ENCODE assay signal across 1 cellular context in the genomic region with DNA sequence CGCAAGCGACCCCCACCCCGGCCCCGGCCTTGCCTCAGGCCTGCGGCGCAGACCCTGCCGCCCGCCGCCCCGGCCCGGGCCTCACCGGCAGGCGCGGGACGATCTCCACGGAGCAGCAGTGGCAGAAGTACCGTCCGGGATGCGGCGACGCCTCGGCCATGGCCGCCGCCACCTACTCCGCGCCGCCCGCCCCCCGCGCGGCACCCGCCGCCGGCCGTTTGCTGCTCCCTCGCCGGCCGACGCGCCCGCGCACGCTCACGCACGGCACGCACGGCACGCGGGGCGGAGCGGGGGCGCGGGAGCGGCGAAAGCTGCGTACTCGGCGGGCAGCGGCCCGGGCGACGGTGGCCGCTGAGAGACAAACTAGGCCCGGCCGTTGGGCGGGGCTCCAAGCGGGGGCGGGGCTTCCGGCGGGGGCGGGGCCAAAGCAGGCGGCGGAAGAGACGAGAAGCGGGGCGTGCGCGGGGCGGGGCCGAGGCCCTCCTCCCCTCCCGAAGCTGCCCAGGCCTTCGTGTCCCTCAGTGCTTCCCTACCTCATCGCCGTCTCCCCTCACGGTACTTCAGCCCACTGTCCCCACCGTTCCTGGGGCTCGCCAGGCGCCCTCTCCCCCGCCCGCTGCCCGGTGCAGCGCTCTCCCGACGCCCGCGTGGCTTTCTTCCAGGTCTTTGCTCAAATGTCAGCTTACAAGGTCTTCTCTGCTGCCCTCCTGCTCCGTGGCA.
TF ChIP-seq lines count a peak whose summit lies in the region.

A gene (minus strand): TSS at position 253 of the 720 bp plus-strand sequence. CDS start 93 bp downstream, at position 160.

TF ChIP-seq in WTC11, 78 proteins besides CTCF, POLR2A, EP300 and RAD21 (continued from another document):
- TF ChIP-seq, protein P1, sequence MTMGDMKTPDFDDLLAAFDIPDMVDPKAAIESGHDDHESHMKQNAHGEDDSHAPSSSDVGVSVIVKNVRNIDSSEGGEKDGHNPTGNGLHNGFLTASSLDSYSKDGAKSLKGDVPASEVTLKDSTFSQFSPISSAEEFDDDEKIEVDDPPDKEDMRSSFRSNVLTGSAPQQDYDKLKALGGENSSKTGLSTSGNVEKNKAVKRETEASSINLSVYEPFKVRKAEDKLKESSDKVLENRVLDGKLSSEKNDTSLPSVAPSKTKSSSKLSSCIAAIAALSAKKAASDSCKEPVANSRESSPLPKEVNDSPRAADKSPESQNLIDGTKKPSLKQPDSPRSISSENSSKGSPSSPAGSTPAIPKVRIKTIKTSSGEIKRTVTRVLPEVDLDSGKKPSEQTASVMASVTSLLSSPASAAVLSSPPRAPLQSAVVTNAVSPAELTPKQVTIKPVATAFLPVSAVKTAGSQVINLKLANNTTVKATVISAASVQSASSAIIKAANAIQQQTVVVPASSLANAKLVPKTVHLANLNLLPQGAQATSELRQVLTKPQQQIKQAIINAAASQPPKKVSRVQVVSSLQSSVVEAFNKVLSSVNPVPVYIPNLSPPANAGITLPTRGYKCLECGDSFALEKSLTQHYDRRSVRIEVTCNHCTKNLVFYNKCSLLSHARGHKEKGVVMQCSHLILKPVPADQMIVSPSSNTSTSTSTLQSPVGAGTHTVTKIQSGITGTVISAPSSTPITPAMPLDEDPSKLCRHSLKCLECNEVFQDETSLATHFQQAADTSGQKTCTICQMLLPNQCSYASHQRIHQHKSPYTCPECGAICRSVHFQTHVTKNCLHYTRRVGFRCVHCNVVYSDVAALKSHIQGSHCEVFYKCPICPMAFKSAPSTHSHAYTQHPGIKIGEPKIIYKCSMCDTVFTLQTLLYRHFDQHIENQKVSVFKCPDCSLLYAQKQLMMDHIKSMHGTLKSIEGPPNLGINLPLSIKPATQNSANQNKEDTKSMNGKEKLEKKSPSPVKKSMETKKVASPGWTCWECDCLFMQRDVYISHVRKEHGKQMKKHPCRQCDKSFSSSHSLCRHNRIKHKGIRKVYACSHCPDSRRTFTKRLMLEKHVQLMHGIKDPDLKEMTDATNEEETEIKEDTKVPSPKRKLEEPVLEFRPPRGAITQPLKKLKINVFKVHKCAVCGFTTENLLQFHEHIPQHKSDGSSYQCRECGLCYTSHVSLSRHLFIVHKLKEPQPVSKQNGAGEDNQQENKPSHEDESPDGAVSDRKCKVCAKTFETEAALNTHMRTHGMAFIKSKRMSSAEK (CRISPR knock-in tag; IDR thresholded peaks at IDR 0.05; ENCODE audit: borderline replicate concordance) = no peak
- TF ChIP-seq TEAD1 (CRISPR knock-in tag; IDR thresholded peaks at IDR 0.05) = peak; percentile 53; the same call in 1 of the 2 replicates
- TF ChIP-seq, protein P2, sequence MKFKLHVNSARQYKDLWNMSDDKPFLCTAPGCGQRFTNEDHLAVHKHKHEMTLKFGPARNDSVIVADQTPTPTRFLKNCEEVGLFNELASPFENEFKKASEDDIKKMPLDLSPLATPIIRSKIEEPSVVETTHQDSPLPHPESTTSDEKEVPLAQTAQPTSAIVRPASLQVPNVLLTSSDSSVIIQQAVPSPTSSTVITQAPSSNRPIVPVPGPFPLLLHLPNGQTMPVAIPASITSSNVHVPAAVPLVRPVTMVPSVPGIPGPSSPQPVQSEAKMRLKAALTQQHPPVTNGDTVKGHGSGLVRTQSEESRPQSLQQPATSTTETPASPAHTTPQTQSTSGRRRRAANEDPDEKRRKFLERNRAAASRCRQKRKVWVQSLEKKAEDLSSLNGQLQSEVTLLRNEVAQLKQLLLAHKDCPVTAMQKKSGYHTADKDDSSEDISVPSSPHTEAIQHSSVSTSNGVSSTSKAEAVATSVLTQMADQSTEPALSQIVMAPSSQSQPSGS (CRISPR knock-in tag; IDR thresholded peaks at IDR 0.05; ENCODE audit: borderline replicate concordance, low read depth) = no peak
- peak; percentile 33; the same call in 1 of the 2 replicates for TF ChIP-seq CREM (CRISPR knock-in tag; IDR thresholded peaks at IDR 0.05)
- no peak for TF ChIP-seq GRHL2 (CRISPR knock-in tag; IDR thresholded peaks at IDR 0.05; ENCODE audit: insufficient replicate concordance, severe bottlenecking)
- TF ChIP-seq, protein P3, sequence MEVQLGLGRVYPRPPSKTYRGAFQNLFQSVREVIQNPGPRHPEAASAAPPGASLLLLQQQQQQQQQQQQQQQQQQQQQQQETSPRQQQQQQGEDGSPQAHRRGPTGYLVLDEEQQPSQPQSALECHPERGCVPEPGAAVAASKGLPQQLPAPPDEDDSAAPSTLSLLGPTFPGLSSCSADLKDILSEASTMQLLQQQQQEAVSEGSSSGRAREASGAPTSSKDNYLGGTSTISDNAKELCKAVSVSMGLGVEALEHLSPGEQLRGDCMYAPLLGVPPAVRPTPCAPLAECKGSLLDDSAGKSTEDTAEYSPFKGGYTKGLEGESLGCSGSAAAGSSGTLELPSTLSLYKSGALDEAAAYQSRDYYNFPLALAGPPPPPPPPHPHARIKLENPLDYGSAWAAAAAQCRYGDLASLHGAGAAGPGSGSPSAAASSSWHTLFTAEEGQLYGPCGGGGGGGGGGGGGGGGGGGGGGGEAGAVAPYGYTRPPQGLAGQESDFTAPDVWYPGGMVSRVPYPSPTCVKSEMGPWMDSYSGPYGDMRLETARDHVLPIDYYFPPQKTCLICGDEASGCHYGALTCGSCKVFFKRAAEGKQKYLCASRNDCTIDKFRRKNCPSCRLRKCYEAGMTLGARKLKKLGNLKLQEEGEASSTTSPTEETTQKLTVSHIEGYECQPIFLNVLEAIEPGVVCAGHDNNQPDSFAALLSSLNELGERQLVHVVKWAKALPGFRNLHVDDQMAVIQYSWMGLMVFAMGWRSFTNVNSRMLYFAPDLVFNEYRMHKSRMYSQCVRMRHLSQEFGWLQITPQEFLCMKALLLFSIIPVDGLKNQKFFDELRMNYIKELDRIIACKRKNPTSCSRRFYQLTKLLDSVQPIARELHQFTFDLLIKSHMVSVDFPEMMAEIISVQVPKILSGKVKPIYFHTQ (CRISPR knock-in tag; IDR thresholded peaks at IDR 0.05) = no peak
- TF ChIP-seq, protein P4, sequence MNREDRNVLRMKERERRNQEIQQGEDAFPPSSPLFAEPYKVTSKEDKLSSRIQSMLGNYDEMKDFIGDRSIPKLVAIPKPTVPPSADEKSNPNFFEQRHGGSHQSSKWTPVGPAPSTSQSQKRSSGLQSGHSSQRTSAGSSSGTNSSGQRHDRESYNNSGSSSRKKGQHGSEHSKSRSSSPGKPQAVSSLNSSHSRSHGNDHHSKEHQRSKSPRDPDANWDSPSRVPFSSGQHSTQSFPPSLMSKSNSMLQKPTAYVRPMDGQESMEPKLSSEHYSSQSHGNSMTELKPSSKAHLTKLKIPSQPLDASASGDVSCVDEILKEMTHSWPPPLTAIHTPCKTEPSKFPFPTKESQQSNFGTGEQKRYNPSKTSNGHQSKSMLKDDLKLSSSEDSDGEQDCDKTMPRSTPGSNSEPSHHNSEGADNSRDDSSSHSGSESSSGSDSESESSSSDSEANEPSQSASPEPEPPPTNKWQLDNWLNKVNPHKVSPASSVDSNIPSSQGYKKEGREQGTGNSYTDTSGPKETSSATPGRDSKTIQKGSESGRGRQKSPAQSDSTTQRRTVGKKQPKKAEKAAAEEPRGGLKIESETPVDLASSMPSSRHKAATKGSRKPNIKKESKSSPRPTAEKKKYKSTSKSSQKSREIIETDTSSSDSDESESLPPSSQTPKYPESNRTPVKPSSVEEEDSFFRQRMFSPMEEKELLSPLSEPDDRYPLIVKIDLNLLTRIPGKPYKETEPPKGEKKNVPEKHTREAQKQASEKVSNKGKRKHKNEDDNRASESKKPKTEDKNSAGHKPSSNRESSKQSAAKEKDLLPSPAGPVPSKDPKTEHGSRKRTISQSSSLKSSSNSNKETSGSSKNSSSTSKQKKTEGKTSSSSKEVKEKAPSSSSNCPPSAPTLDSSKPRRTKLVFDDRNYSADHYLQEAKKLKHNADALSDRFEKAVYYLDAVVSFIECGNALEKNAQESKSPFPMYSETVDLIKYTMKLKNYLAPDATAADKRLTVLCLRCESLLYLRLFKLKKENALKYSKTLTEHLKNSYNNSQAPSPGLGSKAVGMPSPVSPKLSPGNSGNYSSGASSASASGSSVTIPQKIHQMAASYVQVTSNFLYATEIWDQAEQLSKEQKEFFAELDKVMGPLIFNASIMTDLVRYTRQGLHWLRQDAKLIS (CRISPR knock-in tag; IDR thresholded peaks at IDR 0.05; ENCODE audit: borderline replicate concordance) = no peak
- peak; percentile 20; the same call in 1 of the 2 replicates for TF ChIP-seq NFYB (CRISPR knock-in tag; conservative IDR thresholded peaks at IDR 0.05; ENCODE audit: low read depth)
- TF ChIP-seq, protein P5, sequence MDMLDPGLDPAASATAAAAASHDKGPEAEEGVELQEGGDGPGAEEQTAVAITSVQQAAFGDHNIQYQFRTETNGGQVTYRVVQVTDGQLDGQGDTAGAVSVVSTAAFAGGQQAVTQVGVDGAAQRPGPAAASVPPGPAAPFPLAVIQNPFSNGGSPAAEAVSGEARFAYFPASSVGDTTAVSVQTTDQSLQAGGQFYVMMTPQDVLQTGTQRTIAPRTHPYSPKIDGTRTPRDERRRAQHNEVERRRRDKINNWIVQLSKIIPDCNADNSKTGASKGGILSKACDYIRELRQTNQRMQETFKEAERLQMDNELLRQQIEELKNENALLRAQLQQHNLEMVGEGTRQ (CRISPR knock-in tag; IDR thresholded peaks at IDR 0.05) = peak; percentile 47
- TF ChIP-seq CREB1 (CRISPR knock-in tag; IDR thresholded peaks at IDR 0.05) = no peak
- TF ChIP-seq SP1 (CRISPR knock-in tag; conservative IDR thresholded peaks at IDR 0.05) = peak; percentile 97
- TF ChIP-seq FOXP1 (CRISPR knock-in tag; IDR thresholded peaks at IDR 0.05; ENCODE audit: borderline replicate concordance) = no peak
- TF ChIP-seq PRRX2 (CRISPR knock-in tag; IDR thresholded peaks at IDR 0.05) = no peak
- TF ChIP-seq, protein P6, sequence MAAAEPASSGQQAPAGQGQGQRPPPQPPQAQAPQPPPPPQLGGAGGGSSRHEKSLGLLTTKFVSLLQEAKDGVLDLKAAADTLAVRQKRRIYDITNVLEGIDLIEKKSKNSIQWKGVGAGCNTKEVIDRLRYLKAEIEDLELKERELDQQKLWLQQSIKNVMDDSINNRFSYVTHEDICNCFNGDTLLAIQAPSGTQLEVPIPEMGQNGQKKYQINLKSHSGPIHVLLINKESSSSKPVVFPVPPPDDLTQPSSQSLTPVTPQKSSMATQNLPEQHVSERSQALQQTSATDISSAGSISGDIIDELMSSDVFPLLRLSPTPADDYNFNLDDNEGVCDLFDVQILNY (CRISPR knock-in tag; IDR thresholded peaks at IDR 0.05) = peak; percentile 47; the same call in 1 of the 2 replicates
- TF ChIP-seq, protein P7, sequence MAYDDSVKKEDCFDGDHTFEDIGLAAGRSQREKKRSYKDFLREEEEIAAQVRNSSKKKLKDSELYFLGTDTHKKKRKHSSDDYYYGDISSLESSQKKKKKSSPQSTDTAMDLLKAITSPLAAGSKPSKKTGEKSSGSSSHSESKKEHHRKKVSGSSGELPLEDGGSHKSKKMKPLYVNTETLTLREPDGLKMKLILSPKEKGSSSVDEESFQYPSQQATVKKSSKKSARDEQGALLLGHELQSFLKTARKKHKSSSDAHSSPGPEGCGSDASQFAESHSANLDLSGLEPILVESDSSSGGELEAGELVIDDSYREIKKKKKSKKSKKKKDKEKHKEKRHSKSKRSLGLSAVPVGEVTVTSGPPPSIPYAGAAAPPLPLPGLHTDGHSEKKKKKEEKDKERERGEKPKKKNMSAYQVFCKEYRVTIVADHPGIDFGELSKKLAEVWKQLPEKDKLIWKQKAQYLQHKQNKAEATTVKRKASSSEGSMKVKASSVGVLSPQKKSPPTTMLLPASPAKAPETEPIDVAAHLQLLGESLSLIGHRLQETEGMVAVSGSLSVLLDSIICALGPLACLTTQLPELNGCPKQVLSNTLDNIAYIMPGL (CRISPR knock-in tag; IDR thresholded peaks at IDR 0.05) = no peak
- no peak for TF ChIP-seq SOX15 (CRISPR knock-in tag; IDR thresholded peaks at IDR 0.05)
- no peak for TF ChIP-seq NR3C1 (CRISPR knock-in tag; conservative IDR thresholded peaks at IDR 0.05; ENCODE audit: low read depth)
- TF ChIP-seq JUN (CRISPR knock-in tag; IDR thresholded peaks at IDR 0.05) = no peak
- TF ChIP-seq, protein P8, sequence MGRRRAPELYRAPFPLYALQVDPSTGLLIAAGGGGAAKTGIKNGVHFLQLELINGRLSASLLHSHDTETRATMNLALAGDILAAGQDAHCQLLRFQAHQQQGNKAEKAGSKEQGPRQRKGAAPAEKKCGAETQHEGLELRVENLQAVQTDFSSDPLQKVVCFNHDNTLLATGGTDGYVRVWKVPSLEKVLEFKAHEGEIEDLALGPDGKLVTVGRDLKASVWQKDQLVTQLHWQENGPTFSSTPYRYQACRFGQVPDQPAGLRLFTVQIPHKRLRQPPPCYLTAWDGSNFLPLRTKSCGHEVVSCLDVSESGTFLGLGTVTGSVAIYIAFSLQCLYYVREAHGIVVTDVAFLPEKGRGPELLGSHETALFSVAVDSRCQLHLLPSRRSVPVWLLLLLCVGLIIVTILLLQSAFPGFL (CRISPR knock-in tag; IDR thresholded peaks at IDR 0.05; ENCODE audit: borderline replicate concordance) = no peak
- TF ChIP-seq EMX1 (CRISPR knock-in tag; IDR thresholded peaks at IDR 0.05) = peak; percentile 43; the same call in 1 of the 2 replicates
